ENCODE assay signal across 1 cellular context in the genomic region with DNA sequence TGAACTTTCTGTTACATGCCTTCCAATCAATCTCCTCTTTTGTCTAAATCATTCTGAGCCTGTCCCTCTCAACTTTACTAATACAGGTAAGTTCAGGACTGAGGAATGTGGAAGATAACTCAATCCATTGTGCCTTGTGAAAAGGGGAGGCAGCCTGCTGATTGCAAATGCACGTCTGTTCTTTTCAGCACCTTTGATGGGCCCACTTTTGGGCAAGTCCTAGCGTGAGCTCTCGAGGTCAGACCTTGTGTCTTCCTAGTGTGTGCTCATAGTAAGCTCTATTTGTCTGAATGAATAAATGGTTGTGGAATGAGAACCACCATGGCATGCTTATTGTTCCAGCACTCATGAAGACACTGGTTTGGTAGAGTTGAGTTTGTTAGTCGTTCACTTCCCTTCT.
TF ChIP-seq lines count a peak whose summit lies in the region.

No MANE protein-coding gene starts in this region.

TF ChIP-seq in H1, 55 proteins besides CTCF, POLR2A, EP300 and RAD21:
- TF ChIP-seq SUZ12 (IDR thresholded peaks at IDR 0.05; ENCODE audit: low read length) (no peak), ZNF274 (IDR thresholded peaks at IDR 0.05; ENCODE audit: borderline replicate concordance, extremely low read depth, low read length) (no peak), POU5F1 (IDR thresholded peaks at IDR 0.05; ENCODE audit: low read depth, low read length) (no peak), RNF2 (IDR thresholded peaks at IDR 0.05; ENCODE audit: borderline replicate concordance, low read depth, low read length, missing control alignments, poor library complexity, severe bottlenecking) (no peak), HDAC2 (IDR thresholded peaks at IDR 0.05; ENCODE audit: borderline replicate concordance in 1 of 2, low read depth in 2 of 2, low read length in 2 of 2) (no peak), HDAC6 (IDR thresholded peaks at IDR 0.05; ENCODE audit: low read depth, low read length) (no peak), EGR1 (IDR thresholded peaks at IDR 0.05; ENCODE audit: borderline replicate concordance, low read depth, low read length) (no peak), FOSL1 (IDR thresholded peaks at IDR 0.05; ENCODE audit: insufficient read depth, low read depth, low read length) (no peak), JUN (IDR thresholded peaks at IDR 0.05; ENCODE audit: low read depth, low read length) (no peak)
- TF ChIP-seq, protein P1, sequence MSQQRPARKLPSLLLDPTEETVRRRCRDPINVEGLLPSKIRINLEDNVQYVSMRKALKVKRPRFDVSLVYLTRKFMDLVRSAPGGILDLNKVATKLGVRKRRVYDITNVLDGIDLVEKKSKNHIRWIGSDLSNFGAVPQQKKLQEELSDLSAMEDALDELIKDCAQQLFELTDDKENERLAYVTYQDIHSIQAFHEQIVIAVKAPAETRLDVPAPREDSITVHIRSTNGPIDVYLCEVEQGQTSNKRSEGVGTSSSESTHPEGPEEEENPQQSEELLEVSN (IDR thresholded peaks at IDR 0.05), result no peak
- TF ChIP-seq, protein P2, sequence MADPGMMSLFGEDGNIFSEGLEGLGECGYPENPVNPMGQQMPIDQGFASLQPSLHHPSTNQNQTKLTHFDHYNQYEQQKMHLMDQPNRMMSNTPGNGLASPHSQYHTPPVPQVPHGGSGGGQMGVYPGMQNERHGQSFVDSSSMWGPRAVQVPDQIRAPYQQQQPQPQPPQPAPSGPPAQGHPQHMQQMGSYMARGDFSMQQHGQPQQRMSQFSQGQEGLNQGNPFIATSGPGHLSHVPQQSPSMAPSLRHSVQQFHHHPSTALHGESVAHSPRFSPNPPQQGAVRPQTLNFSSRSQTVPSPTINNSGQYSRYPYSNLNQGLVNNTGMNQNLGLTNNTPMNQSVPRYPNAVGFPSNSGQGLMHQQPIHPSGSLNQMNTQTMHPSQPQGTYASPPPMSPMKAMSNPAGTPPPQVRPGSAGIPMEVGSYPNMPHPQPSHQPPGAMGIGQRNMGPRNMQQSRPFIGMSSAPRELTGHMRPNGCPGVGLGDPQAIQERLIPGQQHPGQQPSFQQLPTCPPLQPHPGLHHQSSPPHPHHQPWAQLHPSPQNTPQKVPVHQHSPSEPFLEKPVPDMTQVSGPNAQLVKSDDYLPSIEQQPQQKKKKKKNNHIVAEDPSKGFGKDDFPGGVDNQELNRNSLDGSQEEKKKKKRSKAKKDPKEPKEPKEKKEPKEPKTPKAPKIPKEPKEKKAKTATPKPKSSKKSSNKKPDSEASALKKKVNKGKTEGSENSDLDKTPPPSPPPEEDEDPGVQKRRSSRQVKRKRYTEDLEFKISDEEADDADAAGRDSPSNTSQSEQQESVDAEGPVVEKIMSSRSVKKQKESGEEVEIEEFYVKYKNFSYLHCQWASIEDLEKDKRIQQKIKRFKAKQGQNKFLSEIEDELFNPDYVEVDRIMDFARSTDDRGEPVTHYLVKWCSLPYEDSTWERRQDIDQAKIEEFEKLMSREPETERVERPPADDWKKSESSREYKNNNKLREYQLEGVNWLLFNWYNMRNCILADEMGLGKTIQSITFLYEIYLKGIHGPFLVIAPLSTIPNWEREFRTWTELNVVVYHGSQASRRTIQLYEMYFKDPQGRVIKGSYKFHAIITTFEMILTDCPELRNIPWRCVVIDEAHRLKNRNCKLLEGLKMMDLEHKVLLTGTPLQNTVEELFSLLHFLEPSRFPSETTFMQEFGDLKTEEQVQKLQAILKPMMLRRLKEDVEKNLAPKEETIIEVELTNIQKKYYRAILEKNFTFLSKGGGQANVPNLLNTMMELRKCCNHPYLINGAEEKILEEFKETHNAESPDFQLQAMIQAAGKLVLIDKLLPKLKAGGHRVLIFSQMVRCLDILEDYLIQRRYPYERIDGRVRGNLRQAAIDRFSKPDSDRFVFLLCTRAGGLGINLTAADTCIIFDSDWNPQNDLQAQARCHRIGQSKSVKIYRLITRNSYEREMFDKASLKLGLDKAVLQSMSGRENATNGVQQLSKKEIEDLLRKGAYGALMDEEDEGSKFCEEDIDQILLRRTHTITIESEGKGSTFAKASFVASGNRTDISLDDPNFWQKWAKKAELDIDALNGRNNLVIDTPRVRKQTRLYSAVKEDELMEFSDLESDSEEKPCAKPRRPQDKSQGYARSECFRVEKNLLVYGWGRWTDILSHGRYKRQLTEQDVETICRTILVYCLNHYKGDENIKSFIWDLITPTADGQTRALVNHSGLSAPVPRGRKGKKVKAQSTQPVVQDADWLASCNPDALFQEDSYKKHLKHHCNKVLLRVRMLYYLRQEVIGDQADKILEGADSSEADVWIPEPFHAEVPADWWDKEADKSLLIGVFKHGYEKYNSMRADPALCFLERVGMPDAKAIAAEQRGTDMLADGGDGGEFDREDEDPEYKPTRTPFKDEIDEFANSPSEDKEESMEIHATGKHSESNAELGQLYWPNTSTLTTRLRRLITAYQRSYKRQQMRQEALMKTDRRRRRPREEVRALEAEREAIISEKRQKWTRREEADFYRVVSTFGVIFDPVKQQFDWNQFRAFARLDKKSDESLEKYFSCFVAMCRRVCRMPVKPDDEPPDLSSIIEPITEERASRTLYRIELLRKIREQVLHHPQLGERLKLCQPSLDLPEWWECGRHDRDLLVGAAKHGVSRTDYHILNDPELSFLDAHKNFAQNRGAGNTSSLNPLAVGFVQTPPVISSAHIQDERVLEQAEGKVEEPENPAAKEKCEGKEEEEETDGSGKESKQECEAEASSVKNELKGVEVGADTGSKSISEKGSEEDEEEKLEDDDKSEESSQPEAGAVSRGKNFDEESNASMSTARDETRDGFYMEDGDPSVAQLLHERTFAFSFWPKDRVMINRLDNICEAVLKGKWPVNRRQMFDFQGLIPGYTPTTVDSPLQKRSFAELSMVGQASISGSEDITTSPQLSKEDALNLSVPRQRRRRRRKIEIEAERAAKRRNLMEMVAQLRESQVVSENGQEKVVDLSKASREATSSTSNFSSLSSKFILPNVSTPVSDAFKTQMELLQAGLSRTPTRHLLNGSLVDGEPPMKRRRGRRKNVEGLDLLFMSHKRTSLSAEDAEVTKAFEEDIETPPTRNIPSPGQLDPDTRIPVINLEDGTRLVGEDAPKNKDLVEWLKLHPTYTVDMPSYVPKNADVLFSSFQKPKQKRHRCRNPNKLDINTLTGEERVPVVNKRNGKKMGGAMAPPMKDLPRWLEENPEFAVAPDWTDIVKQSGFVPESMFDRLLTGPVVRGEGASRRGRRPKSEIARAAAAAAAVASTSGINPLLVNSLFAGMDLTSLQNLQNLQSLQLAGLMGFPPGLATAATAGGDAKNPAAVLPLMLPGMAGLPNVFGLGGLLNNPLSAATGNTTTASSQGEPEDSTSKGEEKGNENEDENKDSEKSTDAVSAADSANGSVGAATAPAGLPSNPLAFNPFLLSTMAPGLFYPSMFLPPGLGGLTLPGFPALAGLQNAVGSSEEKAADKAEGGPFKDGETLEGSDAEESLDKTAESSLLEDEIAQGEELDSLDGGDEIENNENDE (IDR thresholded peaks at IDR 0.05; ENCODE audit: insufficient replicate concordance, low read length), result no peak
TF ChIP-seq in H1: peak in this region for 0.
